8 cellular contexts compared by ENCODE assay signal in the genomic region with DNA sequence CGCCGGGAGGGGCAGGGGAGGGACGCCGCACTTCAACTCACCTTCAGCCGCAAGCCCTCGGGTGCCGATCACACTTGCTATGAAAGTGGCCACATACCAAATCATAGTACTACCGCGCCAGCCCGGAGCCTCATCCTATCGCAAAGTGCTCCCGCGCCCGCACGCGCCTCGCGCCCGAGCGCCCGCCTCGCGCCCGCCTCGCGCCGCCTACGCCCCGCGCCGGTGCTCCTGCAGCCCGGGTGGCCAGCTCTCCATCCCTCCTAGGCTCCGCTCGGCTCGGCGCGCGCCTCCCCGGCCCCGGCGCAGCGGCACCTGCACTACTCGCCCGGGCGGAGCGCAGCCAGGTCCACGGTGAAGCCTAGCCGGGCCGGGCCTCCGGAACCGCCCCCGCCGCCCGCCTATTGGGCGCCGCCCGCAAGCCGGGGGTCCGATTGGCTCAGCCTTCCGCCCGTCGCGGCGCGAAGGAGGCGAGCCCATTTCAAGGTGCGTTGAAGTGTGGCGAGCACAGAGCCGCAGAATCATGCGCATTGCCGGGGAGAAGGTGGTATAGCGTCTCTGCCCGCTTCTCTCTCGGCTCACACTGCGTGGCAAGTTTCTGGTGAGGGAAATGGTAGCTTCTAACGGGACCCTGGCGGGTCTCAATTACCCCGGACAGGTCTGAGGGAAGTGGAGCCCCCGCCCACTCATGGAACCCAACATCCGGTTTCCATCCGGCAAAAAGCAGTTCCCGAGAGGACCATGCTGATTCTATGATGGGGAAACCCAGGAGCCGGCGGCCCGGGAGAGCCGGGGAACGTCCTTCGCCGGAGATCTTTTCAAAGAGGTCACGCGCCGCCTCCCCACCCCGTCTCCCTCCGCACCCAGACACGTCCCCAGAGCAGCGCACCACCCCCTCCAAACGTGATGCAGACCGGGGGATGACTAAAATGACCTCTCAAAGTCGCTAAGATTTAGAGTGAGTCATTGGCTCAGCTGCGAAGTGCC. TPM values are rescaled to one million over a fixed set of nuclear protein-coding genes. Genes with fewer than 3 reads are reported as not detected.
DNase-seq lines count a peak whose midpoint lies in the region; ATAC-seq and TF ChIP-seq lines count a peak whose summit lies in the region.

IGSF9B (minus strand) TSS at position 319 of the 984 bp plus-strand sequence; CDS start at position 105, 214 bp downstream.

- H4K8ac ChIP-seq in trophoblast cell (ENCODE audit: low read depth, low read length): peak within 1 kb of the TSS; percentile 70

- H3K27me3 ChIP-seq in Caco-2 (replicated peaks; ENCODE audit: control insufficient read depth, insufficient read depth, low read length) (peaks cover 5% of the 10 kb centered on the region), HUES6 (ENCODE audit: control insufficient read depth, insufficient read depth, low read length) (peaks cover 66% of the 10 kb centered on the region), trophoblast cell (ENCODE audit: insufficient read depth, low read length) (peaks cover 28% of the 10 kb centered on the region), tibial artery (no peaks in the 10 kb centered on the region)

- ATAC-seq in GM21381 (IDR thresholded peaks at IDR 0.05; ENCODE audit: unreplicated experiment) (peak; percentile 99), Right ventricle myocardium superior (ENCODE audit: poor library complexity) (peak; percentile 84)
- ATAC-seq in activated naive CD8-positive, alpha-beta T cell treated with anti-CD3 and anti-CD28 coated beads, Interleukin-2, amount 10 ng/mL, durations not matched to agents 7 days and 5 days (ENCODE audit: low read depth): peak; percentile 94

- peak within 1 kb of the TSS; percentile 2 for H4K12ac ChIP-seq in trophoblast cell (ENCODE audit: low read depth, low read length)

- no peak within 1 kb of the TSS for H2BK5ac ChIP-seq in trophoblast cell (ENCODE audit: low read depth, low read length, poor library complexity)

- H2AFZ ChIP-seq in trophoblast cell (ENCODE audit: insufficient read depth, low read length, poor library complexity): peak within 1 kb of the TSS; percentile 67

- H3K4me1 Mint-ChIP-seq in Caco-2 (ENCODE audit: low read depth, unreplicated experiment): no peaks in the 10 kb centered on the region
- H3K4me1 Mint-ChIP-seq in activated naive CD8-positive, alpha-beta T cell treated with anti-CD3 and anti-CD28 coated beads, Interleukin-2, amount 10 ng/mL, durations not matched to agents 7 days and 5 days: peaks cover 44% of the 10 kb centered on the region

- H3K4me3 Mint-ChIP-seq in Caco-2 (ENCODE audit: unreplicated experiment): peak within 1 kb of the TSS; percentile 74
- H3K4me3 Mint-ChIP-seq in activated naive CD8-positive, alpha-beta T cell treated with anti-CD3 and anti-CD28 coated beads, Interleukin-2, amount 10 ng/mL, durations not matched to agents 7 days and 5 days: peak within 1 kb of the TSS; percentile 89

- no TSS peak for BruUV-seq in Caco-2 (replicated peaks; lab: Mats Ljungman, UMichigan)

- H3K4me3 ChIP-seq in Caco-2 (ENCODE audit: low read depth, low read length) (peak within 1 kb of the TSS; percentile 39), HUES6 (ENCODE audit: low read depth, low read length) (peak within 1 kb of the TSS; percentile 98), trophoblast cell (ENCODE audit: low read depth, low read length) (peak within 1 kb of the TSS; percentile 92), tibial artery (peak within 1 kb of the TSS; percentile 69 to 88)

- H3K9me3 ChIP-seq in Caco-2 (no peaks in the 10 kb centered on the region), HUES6 (ENCODE audit: control insufficient read depth, insufficient read depth, low read depth, low read length) (no peaks in the 10 kb centered on the region), trophoblast cell (ENCODE audit: insufficient read depth, low read depth, low read length) (peaks cover 4% of the 10 kb centered on the region), tibial artery (no peaks in the 10 kb centered on the region)

- no peak within 1 kb of the TSS for H2AK5ac ChIP-seq in trophoblast cell (ENCODE audit: low read length)

- TF ChIP-seq CTCF in Caco-2 (IDR thresholded peaks at IDR 0.05; ENCODE audit: insufficient read depth in 1 of 2, low read depth in 1 of 2, low read length in 1 of 2, severe bottlenecking in 1 of 2, unreplicated experiment in 1 of 2): no peak
- TF ChIP-seq CTCF in tibial artery (IDR thresholded peaks at IDR 0.05): no peak

- in situ Hi-C loops in SK-MEL-5 (cut with HindIII; ENCODE audit: low pct_unique_long_range_greater_than_20kb, low sequenced_read_pairs): no loop called here

- intact Hi-C loops in Caco-2 (cut with micrococcal nuclease; ENCODE audit: unreplicated experiment) (no loop called here), Right ventricle myocardium superior (cut with DNase I) (no loop called here), tibial artery (cut with DNase I; ENCODE audit: low total_unique reads) (loop anchor here (2.0 kb wide), 1 partner anchor 90 kb away; no protein-coding TSS in a partner anchor)

- no peaks in the 10 kb centered on the region for H3K79me2 ChIP-seq in trophoblast cell (ENCODE audit: control insufficient read depth, insufficient read depth, low read length, poor library complexity)

- H3K36me3 Mint-ChIP-seq in Caco-2 (ENCODE audit: insufficient read depth, unreplicated experiment): no peaks in the 10 kb centered on the region
- H3K36me3 Mint-ChIP-seq in activated naive CD8-positive, alpha-beta T cell treated with anti-CD3 and anti-CD28 coated beads, Interleukin-2, amount 10 ng/mL, durations not matched to agents 7 days and 5 days: peaks cover 5% of the 10 kb centered on the region

- no peak within 1 kb of the TSS for H3K23ac ChIP-seq in trophoblast cell (ENCODE audit: low read length)

- H2BK120ac ChIP-seq in trophoblast cell (ENCODE audit: insufficient read depth, low read length, poor library complexity): no peak within 1 kb of the TSS

- no peak within 1 kb of the TSS for H3K27ac Mint-ChIP-seq in Caco-2 (ENCODE audit: unreplicated experiment)
- peak within 1 kb of the TSS; percentile 83 for H3K27ac Mint-ChIP-seq in activated naive CD8-positive, alpha-beta T cell treated with anti-CD3 and anti-CD28 coated beads, Interleukin-2, amount 10 ng/mL, durations not matched to agents 7 days and 5 days

- H3K18ac ChIP-seq in trophoblast cell (ENCODE audit: low read length): no peak within 1 kb of the TSS

- no peaks in the 10 kb centered on the region for H3K9me3 Mint-ChIP-seq in Caco-2 (ENCODE audit: unreplicated experiment)
- no peaks in the 10 kb centered on the region for H3K9me3 Mint-ChIP-seq in activated naive CD8-positive, alpha-beta T cell treated with anti-CD3 and anti-CD28 coated beads, Interleukin-2, amount 10 ng/mL, durations not matched to agents 7 days and 5 days

- POLR2A ChIA-PET in Caco-2 (lab: Charles Lee): no interaction called here
- POLR2A ChIA-PET in activated naive CD8-positive, alpha-beta T cell treated with anti-CD3 and anti-CD28 coated beads, Interleukin-2, amount 10 ng/mL, durations not matched to agents 7 days and 5 days (lab: Charles Lee): interaction anchor here (1.1 to 3.3 kb wide), 3 partner anchors 10 to 77 kb away, joined by 3 to 39 read pairs (median 7); no protein-coding TSS in a partner anchor

- H3K36me3 ChIP-seq in Caco-2 (ENCODE audit: control insufficient read depth, insufficient read depth, low read length): no peaks in the 10 kb centered on the region
- no peaks in the 10 kb centered on the region for H3K36me3 ChIP-seq in HUES6 (ENCODE audit: control insufficient read depth, insufficient read depth, low read length)
- no peaks in the 10 kb centered on the region for H3K36me3 ChIP-seq in trophoblast cell (ENCODE audit: control insufficient read depth in 1 of 2, insufficient read depth in 2 of 2, low read length in 2 of 2)
- H3K36me3 ChIP-seq in tibial artery: no peaks in the 10 kb centered on the region

- H3K14ac ChIP-seq in trophoblast cell (ENCODE audit: low read length): no peak within 1 kb of the TSS

- WGBS in trophoblast cell (ENCODE audit: extremely low coverage, insufficient coverage, insufficient read length): no CpG with 5 or more reads among the region's 100 CpGs

- H3K4me1 ChIP-seq in Caco-2 (0 out of 2 replicates have a peak, but pooled peaks cover 6% of the 10 kb centered on the region), HUES6 (ENCODE audit: control insufficient read depth, insufficient read depth, low read length) (peaks cover 39% of the 10 kb centered on the region), trophoblast cell (ENCODE audit: control insufficient read depth in 1 of 2, insufficient read depth in 2 of 2, low read length in 2 of 2) (peaks cover 4 to 8% of the 10 kb centered on the region in 2 experiments), tibial artery (peaks cover 0 to 44% (median 41%) of the 10 kb centered on the region in 4 donors)

- H2BK12ac ChIP-seq in trophoblast cell (ENCODE audit: low read length): no peak within 1 kb of the TSS

- no peaks in the 10 kb centered on the region for H3K79me1 ChIP-seq in trophoblast cell (ENCODE audit: low read length)

- H3K27ac ChIP-seq in HUES6 (ENCODE audit: low read depth, low read length) (no peak within 1 kb of the TSS), trophoblast cell (ENCODE audit: low read depth, low read length) (no peak within 1 kb of the TSS), tibial artery (peak within 1 kb of the TSS; percentile 95 to 96)

- DNase-seq in Caco-2: peak; percentile 83 to 94
- peak; percentile 72 for DNase-seq in SK-MEL-5 (ENCODE audit: low read depth, low spot score)
- peak; percentile 97 for DNase-seq in activated naive CD8-positive, alpha-beta T cell treated with anti-CD3 and anti-CD28 coated beads, Interleukin-2, amount 10 ng/mL, durations not matched to agents 7 days and 5 days
- DNase-seq in Right ventricle myocardium superior: peak; percentile 92
- DNase-seq in trophoblast cell: peak; percentile 73 to 93
- peak; percentile 76 to 93 for DNase-seq in tibial artery

- H3K4me2 ChIP-seq in trophoblast cell (ENCODE audit: low read length): peak within 1 kb of the TSS; percentile 87

- H4K91ac ChIP-seq in trophoblast cell (ENCODE audit: low read depth, low read length): peak within 1 kb of the TSS; percentile 22

- no peak within 1 kb of the TSS for H3K4ac ChIP-seq in trophoblast cell (ENCODE audit: low read depth, low read length)

- peak within 1 kb of the TSS; percentile 52 for H3K9ac ChIP-seq in HUES6 (ENCODE audit: low read length)
- no peak within 1 kb of the TSS for H3K9ac ChIP-seq in trophoblast cell (ENCODE audit: low read length)

- CTCF ChIA-PET in Caco-2 (lab: Charles Lee): no interaction called here

- H3K27me3 Mint-ChIP-seq in Caco-2 (ENCODE audit: insufficient read depth, unreplicated experiment): peaks cover 27% of the 10 kb centered on the region
- H3K27me3 Mint-ChIP-seq in activated naive CD8-positive, alpha-beta T cell treated with anti-CD3 and anti-CD28 coated beads, Interleukin-2, amount 10 ng/mL, durations not matched to agents 7 days and 5 days: peaks cover 16% of the 10 kb centered on the region

RNA-seq across cellular contexts. Expression of gene IGSF9B, which starts in this region (rescaled TPM):
- total RNA-seq in Caco-2 (2022) (4.2 and 4.3 TPM in 2 replicates), Right ventricle myocardium superior (38.9 TPM)
- 0.61 and 1.4 TPM in 2 replicates for total RNA-seq in SK-MEL-5 (2014; rRNA removed; shearing (Covaris generic))
- 1.6 and 2.1 TPM in 2 replicates for polyA plus RNA-seq in SK-MEL-5 (2015; cell fraction: cytosol; rRNA removed)
- polyA plus RNA-seq in SK-MEL-5 (2015; cell fraction: nucleus; rRNA removed): 16.5 and 20.1 TPM in 2 replicates
- 10 to 100 TPM; 91.8 to 99.7 TPM for total RNA-seq in activated naive CD8-positive, alpha-beta T cell treated with anti-CD3 and anti-CD28 coated beads, Interleukin-2, amount 10 ng/mL, durations not matched to agents 7 days and 5 days
- 0.40 and 0.77 TPM in 2 replicates for polyA plus RNA-seq in trophoblast cell (2013)

Comparison
In these comparisons a context has a peak if more than half of its experiments do, and no peak if none do; other contexts are left out.
1. H3K4me3 ChIP-seq: peak in every context shown above with its lines; median percentile 98 in HUES6; 92 in trophoblast cell; 78 in tibial artery; 39 in Caco-2.
2. H3K27ac ChIP-seq: peak in tibial artery (2 of 2); none in HUES6 (single experiment) and trophoblast cell (single experiment).
3. Peak in every context shown above with its lines, with median percentiles within 50 percentile points of each other: DNase-seq and ATAC-seq.